ENCODE assay signal across 8 cellular contexts in the genomic region with DNA sequence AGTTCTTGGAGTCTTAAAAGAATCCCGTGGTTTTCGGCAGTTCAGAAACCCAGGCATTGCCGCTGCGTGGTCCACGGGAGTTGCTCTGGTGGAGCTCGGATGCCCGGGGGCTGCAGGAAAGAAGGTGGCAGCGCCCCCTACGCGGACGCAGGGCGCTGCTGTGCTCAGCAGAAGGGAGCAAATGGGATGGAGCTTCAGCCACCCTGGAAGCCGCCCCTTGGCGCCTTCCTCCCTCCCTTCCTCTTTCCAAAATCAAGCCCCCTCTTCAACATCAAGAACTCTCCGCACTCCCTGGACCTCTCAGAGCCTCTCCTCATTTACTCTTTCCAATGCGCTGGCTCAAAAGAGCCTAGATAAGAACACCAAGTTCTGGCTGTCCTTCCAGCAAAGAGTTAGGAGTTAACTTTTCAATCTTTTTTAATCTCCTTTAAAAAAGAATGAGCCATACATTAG. TPM values are rescaled to one million over a fixed set of nuclear protein-coding genes. Genes with fewer than 3 reads are reported as not detected.
DNase-seq lines count a peak whose midpoint lies in the region; ATAC-seq and TF ChIP-seq lines count a peak whose summit lies in the region.

No MANE protein-coding gene starts in this region.

- H3K27ac ChIP-seq in HCT116 (ENCODE audit: low read depth, low read length), result no peak overlapping the region
- no peak overlapping the region for H3K27ac ChIP-seq in Panc1 (ENCODE audit: low read length)
- H3K27ac ChIP-seq in cardiac muscle cell, result no peak overlapping the region

- peaks cover 78% of the 10 kb centered on the region for H3K27me3 Mint-ChIP-seq in activated CD8-positive, alpha-beta memory T cell treated with anti-CD3 and anti-CD28 coated beads, Interleukin-2, amount 10 ng/mL, durations not matched to agents 7 days and 5 days

- H3K4me2 ChIP-seq in HCT116 (ENCODE audit: low read length), result peak overlapping the region; percentile 79

- H3K36me3 Mint-ChIP-seq in activated CD8-positive, alpha-beta memory T cell treated with anti-CD3 and anti-CD28 coated beads, Interleukin-2, amount 10 ng/mL, durations not matched to agents 7 days and 5 days, result no peaks in the 10 kb centered on the region

- H3K27me3 ChIP-seq in HCT116 (ENCODE audit: insufficient read depth, low read length) (no peaks in the 10 kb centered on the region), Panc1 (ENCODE audit: control insufficient read depth, insufficient read depth, low read length) (peaks cover 21% of the 10 kb centered on the region), cardiac muscle cell (peaks cover 20% of the 10 kb centered on the region)

- DNase-seq in HCT116 (ENCODE audit: low read depth, low spot score), result no peak
- DNase-seq in Panc1 (ENCODE audit: low read depth, low spot score), result no peak
- DNase-seq in cardiac muscle cell (ENCODE audit: low read depth in 1 of 2, low spot score in 1 of 2), result peak; percentile 3 to 70
- peak; percentile 26 to 93 (median 62) for DNase-seq in posterior cingulate gyrus
- DNase-seq in stimulated activated CD4-positive, alpha-beta T cell treated with anti-CD3 and anti-CD28 coated beads, Interleukin-1b, Interleukin-23, amount 100 ng/mL, for 48 hours, result no peak
- no peak for DNase-seq in effector CD8-positive, alpha-beta T cell (lab: John Stamatoyannopoulos, UW)
- no peak for DNase-seq in activated CD8-positive, alpha-beta memory T cell treated with anti-CD3 and anti-CD28 coated beads, Interleukin-2, amount 10 ng/mL, durations not matched to agents 7 days and 5 days

- RAD21 ChIA-PET in HCT116 (lab: Charles Lee; ENCODE audit: low non-redundant PET in 1 of 2, low total read pairs in 2 of 2, uncharacterized antibody in 2 of 2, unreplicated experiment in 2 of 2), result interaction anchor here in 1 of 2 experiments (1.0 kb wide), 1 partner anchor 52 kb away, joined by 3 read pairs; no protein-coding TSS in a partner anchor

- TF ChIP-seq CTCF in HCT116 (IDR thresholded peaks at IDR 0.05 in 2 of 3, conservative IDR thresholded peaks at IDR 0.05 in 1 of 3; ENCODE audit: borderline replicate concordance in 1 of 3, insufficient read depth in 1 of 3, low read depth in 2 of 3, low read length in 2 of 3) (peak in 2 of 3 experiments; percentile 8 to 44; a peak in 4 of 6 replicates), Panc1 (IDR thresholded peaks at IDR 0.05) (peak; percentile 64), cardiac muscle cell (IDR thresholded peaks at IDR 0.05; ENCODE audit: low read depth, low read length) (peak; percentile 31)

- TF ChIP-seq POLR2A in HCT116 (IDR thresholded peaks at IDR 0.05; ENCODE audit: borderline replicate concordance, extremely low read depth, insufficient read depth, insufficient read length), result no peak

- in situ Hi-C loops in Panc1 (cut with HindIII; ENCODE audit: low pct_unique_long_range_greater_than_20kb, low sequenced_read_pairs), result no loop called here

- H3K9me3 Mint-ChIP-seq in activated CD8-positive, alpha-beta memory T cell treated with anti-CD3 and anti-CD28 coated beads, Interleukin-2, amount 10 ng/mL, durations not matched to agents 7 days and 5 days (ENCODE audit: low read depth), result no peaks in the 10 kb centered on the region

- CTCF ChIA-PET in HCT116 (lab: Charles Lee), result interaction anchor here (0.5 to 2.3 kb wide), 5 partner anchors 8 to 161 kb away, joined by 3 to 9 read pairs (median 5); no protein-coding TSS in a partner anchor
- CTCF ChIA-PET in Panc1 (lab: Charles Lee), result interaction anchor here (0.5 to 1.3 kb wide), 4 partner anchors 40 to 294 kb away, joined by 3 to 5 read pairs (median 3); no protein-coding TSS in a partner anchor
- CTCF ChIA-PET in activated CD8-positive, alpha-beta memory T cell treated with anti-CD3 and anti-CD28 coated beads, Interleukin-2, amount 10 ng/mL, durations not matched to agents 7 days and 5 days (lab: Charles Lee), result no interaction called here

- H3K9me2 ChIP-seq in HCT116 (ENCODE audit: insufficient read depth), result no peaks in the 10 kb centered on the region

- intact Hi-C loops in HCT116 (cut with micrococcal nuclease), result no loop called here
- intact Hi-C loops in Panc1 (cut with micrococcal nuclease; ENCODE audit: unreplicated experiment), result no loop called here
- intact Hi-C loops in posterior cingulate gyrus (cut with DNase I), result loop anchor here (5.0 kb wide), 1 partner anchor 52 kb away; no protein-coding TSS in a partner anchor

- H3K4me3 Mint-ChIP-seq in activated CD8-positive, alpha-beta memory T cell treated with anti-CD3 and anti-CD28 coated beads, Interleukin-2, amount 10 ng/mL, durations not matched to agents 7 days and 5 days, result no peak overlapping the region

- no peaks in the 10 kb centered on the region for H3K36me3 ChIP-seq in HCT116 (ENCODE audit: control insufficient read depth in 1 of 2, insufficient read depth in 2 of 2, low read length in 2 of 2)
- peaks cover 2% of the 10 kb centered on the region; the same call in 1 of the 2 replicates for H3K36me3 ChIP-seq in Panc1 (ENCODE audit: control insufficient read depth, insufficient read depth, low read length)
- no peaks in the 10 kb centered on the region for H3K36me3 ChIP-seq in cardiac muscle cell

- peak overlapping the region; percentile 39 to 51; a peak in 2 of 4 replicates for H3K4me3 ChIP-seq in HCT116 (replicated peaks in 1 of 2; ENCODE audit: low read depth in 1 of 2, low read length in 2 of 2)
- H3K4me3 ChIP-seq in Panc1 (ENCODE audit: low read depth in 2 of 2, low read length in 2 of 2), result peak overlapping the region; percentile 38 to 56; a peak in 3 of 4 replicates
- H3K4me3 ChIP-seq in cardiac muscle cell, result peak overlapping the region; percentile 82

- BruUV-seq in HCT116 (replicated peaks; lab: Mats Ljungman, UMichigan) (no TSS peak), Panc1 (replicated peaks; lab: Mats Ljungman, UMichigan) (no TSS peak)

- peak; percentile 48 for ATAC-seq in HCT116
- peak; percentile 56; the same call in 1 of the 2 replicates for ATAC-seq in Panc1
- no peak for ATAC-seq in activated CD8-positive, alpha-beta memory T cell treated with anti-CD3 and anti-CD28 coated beads, Interleukin-2, amount 10 ng/mL, durations not matched to agents 7 days and 5 days
- ATAC-seq in HG02798 (IDR thresholded peaks at IDR 0.05; ENCODE audit: poor library complexity, unreplicated experiment), result no peak

- POLR2A ChIA-PET in HCT116 (lab: Charles Lee), result interaction anchor here (1.2 kb wide), 1 partner anchor 13 kb away, joined by 4 read pairs; no protein-coding TSS in a partner anchor
- POLR2A ChIA-PET in Panc1 (lab: Charles Lee), result no interaction called here

- no peak overlapping the region for H3K27ac Mint-ChIP-seq in activated CD8-positive, alpha-beta memory T cell treated with anti-CD3 and anti-CD28 coated beads, Interleukin-2, amount 10 ng/mL, durations not matched to agents 7 days and 5 days

- TF ChIP-seq RAD21 in HCT116 (IDR thresholded peaks at IDR 0.05; ENCODE audit: low read depth), result no peak

- H3K9me3 ChIP-seq in HCT116 (ENCODE audit: control insufficient read depth in 1 of 2, insufficient read depth in 1 of 2, low read depth in 1 of 2, low read length in 2 of 2) (no peaks in the 10 kb centered on the region), Panc1 (ENCODE audit: control insufficient read depth, insufficient read depth, low read depth, low read length) (no peaks in the 10 kb centered on the region), cardiac muscle cell (ENCODE audit: low read depth) (no peaks in the 10 kb centered on the region)

- H4K20me1 ChIP-seq in HCT116 (ENCODE audit: insufficient read depth), result no peaks in the 10 kb centered on the region

- no peaks in the 10 kb centered on the region for H3K79me2 ChIP-seq in HCT116 (ENCODE audit: insufficient read depth, low read length)

- H2AFZ ChIP-seq in HCT116 (ENCODE audit: low read depth, low read length, poor library complexity, severe bottlenecking), result peak overlapping the region; percentile 78

- H3K4me1 ChIP-seq in HCT116 (ENCODE audit: control insufficient read depth in 1 of 2, insufficient read depth in 2 of 2, low read length in 2 of 2) (peaks cover 13 to 20% of the 10 kb centered on the region in 2 experiments), Panc1 (ENCODE audit: control insufficient read depth, insufficient read depth, low read length) (no peaks in the 10 kb centered on the region), cardiac muscle cell (ENCODE audit: low read depth) (peaks cover 2% of the 10 kb centered on the region)

- no peaks in the 10 kb centered on the region for H3K4me1 Mint-ChIP-seq in activated CD8-positive, alpha-beta memory T cell treated with anti-CD3 and anti-CD28 coated beads, Interleukin-2, amount 10 ng/mL, durations not matched to agents 7 days and 5 days

- H3K9ac ChIP-seq in HCT116 (ENCODE audit: low read length), result no peak overlapping the region

TF ChIP-seq in HCT116, 20 proteins besides CTCF, POLR2A, EP300 and RAD21:
- no peak for TF ChIP-seq SRF (IDR thresholded peaks at IDR 0.05; ENCODE audit: low read depth)

RNA-seq across cellular contexts. Expression of a gene that starts 0.9 kb away (rescaled TPM):
- total RNA-seq in HCT116 (2021; ENCODE audit: unreplicated experiment) (6.8 TPM), Panc1 (2021; ENCODE audit: unreplicated experiment) (3.3 TPM), cardiac muscle cell (4.2 and 7.7 TPM in 2 replicates)
- 3.3 and 5.1 TPM in 2 replicates for polyA plus RNA-seq in HCT116 (2012)
- polyA plus RNA-seq in Panc1 (2012; ENCODE audit: insufficient read length), result 3.3 TPM
- 4.1 and 5.2 TPM in 2 replicates for polyA plus RNA-seq in cardiac muscle cell
- total RNA-seq in activated CD8-positive, alpha-beta memory T cell treated with anti-CD3 and anti-CD28 coated beads, Interleukin-2, amount 10 ng/mL, durations not matched to agents 7 days and 5 days, result under 1 TPM in 1 of 2 experiments, not detected in 1; 0.55 TPM

Comparison
In these comparisons a context has a peak if more than half of its experiments do, and no peak if none do; other contexts are left out.
1. ATAC-seq: peak in HCT116 (single experiment) and Panc1 (single experiment); none in activated CD8-positive, alpha-beta memory T cell treated with anti-CD3 and anti-CD28 coated beads, Interleukin-2, amount 10 ng/mL, durations not matched to agents 7 days and 5 days (single experiment) and HG02798 (single experiment).
2. DNase-seq: peak in cardiac muscle cell (2 of 2) and posterior cingulate gyrus (10 of 10); none in HCT116 (single experiment), Panc1 (single experiment), stimulated activated CD4-positive, alpha-beta T cell treated with anti-CD3 and anti-CD28 coated beads, Interleukin-1b, Interleukin-23, amount 100 ng/mL, for 48 hours (single experiment), effector CD8-positive, alpha-beta T cell (single experiment) and activated CD8-positive, alpha-beta memory T cell treated with anti-CD3 and anti-CD28 coated beads, Interleukin-2, amount 10 ng/mL, durations not matched to agents 7 days and 5 days (single experiment).
3. Peak in every context shown above with its lines, with median percentiles within 50 percentile points of each other: H3K4me3 ChIP-seq and CTCF ChIP-seq.